In genomic region chr1:94974224-94974623, GRCh38 we compare ENCODE assay signal across 15 cellular contexts. TPM values are rescaled to one million over a fixed set of nuclear protein-coding genes. Genes with fewer than 3 reads are reported as not detected.
DNase-seq lines count a peak whose midpoint lies in the region; ATAC-seq and TF ChIP-seq lines count a peak whose summit lies in the region.
"Had no signal": no experiment of that assay in that cellular context is flagged by ENCODE, and none has a peak within 500 bp of the region (broad histone marks: within the 10 kb centered on the region; RNA-seq: fewer than 3 reads in every experiment).

No MANE protein-coding gene starts in this region.

- H3K4me3 ChIP-seq in breast epithelium (no peak overlapping the region), epithelial cell of proximal tubule (ENCODE audit: low read depth, low read length) (no peak overlapping the region), left lung (no peak overlapping the region), vagina (no peak overlapping the region)
- H3K4me3 ChIP-seq: mucosa of descending colon, testis had no signal

- H3K4me3 Mint-ChIP-seq in MCF 10A (ENCODE audit: unreplicated experiment), result no peak overlapping the region

- no peaks in the 10 kb centered on the region for H3K9me3 Mint-ChIP-seq in MCF 10A (ENCODE audit: unreplicated experiment)

- TF ChIP-seq CTCF in breast epithelium (IDR thresholded peaks at IDR 0.05), result no peak
- no peak for TF ChIP-seq CTCF in MCF 10A (IDR thresholded peaks at IDR 0.05; ENCODE audit: unreplicated experiment)
- TF ChIP-seq CTCF in epithelial cell of proximal tubule (conservative IDR thresholded peaks at IDR 0.05; ENCODE audit: low read depth, low read length), result no peak
- no peak for TF ChIP-seq CTCF in left lung (IDR thresholded peaks at IDR 0.05)
- no peak for TF ChIP-seq CTCF in vagina (IDR thresholded peaks at IDR 0.05)

- no peaks in the 10 kb centered on the region for H3K27me3 ChIP-seq in breast epithelium
- H3K27me3 ChIP-seq in left lung, result no peaks in the 10 kb centered on the region
- H3K27me3 ChIP-seq in vagina, result no peaks in the 10 kb centered on the region
- H3K27me3 ChIP-seq: testis had no signal

- peaks cover 15% of the 10 kb centered on the region for H3K4me1 Mint-ChIP-seq in MCF 10A (ENCODE audit: insufficient read depth, unreplicated experiment)

- ATAC-seq in left lung, result peak; percentile 37
- no peak for ATAC-seq in GM21447 (IDR thresholded peaks at IDR 0.05; ENCODE audit: unreplicated experiment)

- CTCF ChIA-PET in MCF 10A (lab: Yijun Ruan, JAX), result interaction anchor here (1.0 to 1.3 kb wide), 2 partner anchors 12 to 120 kb away, joined by 3 read pairs; no protein-coding TSS in a partner anchor

- no TSS peak for BruUV-seq in MCF 10A (replicated peaks; lab: Mats Ljungman, UMichigan)

- intact Hi-C loops in breast epithelium (cut with DNase I; ENCODE audit: low total_unique reads), result no loop called here
- intact Hi-C loops in MCF 10A (cut with micrococcal nuclease), result loop anchor here (10.0 kb wide), 1 partner anchor 49 kb away; the partner anchor contains the start of gene CNN3
- intact Hi-C loops in left lung (cut with DNase I), result no loop called here
- intact Hi-C loops in vagina (cut with DNase I), result loop anchor here (5.0 kb wide), 1 partner anchor 47 kb away; the partner anchor contains the start of gene CNN3

- no peaks in the 10 kb centered on the region for H3K27me3 Mint-ChIP-seq in MCF 10A (ENCODE audit: insufficient read depth, unreplicated experiment)

- no peak for DNase-seq in breast epithelium (ENCODE audit: low spot score in 2 of 2)
- no peak for DNase-seq in MCF 10A (ENCODE audit: unreplicated experiment)
- peak; percentile 85 for DNase-seq in epithelial cell of proximal tubule (ENCODE audit: low read depth)
- DNase-seq in left lung, result no peak
- DNase-seq in vagina (ENCODE audit: extremely low spot score in 2 of 2), result no peak
- no peak for DNase-seq in DMS53 treated with DMSO at 0.1 percent for 48 hours (lab: John Stamatoyannopoulos, UW; ENCODE audit: unreplicated experiment)
- DNase-seq in NCI-H1417 (lab: John Stamatoyannopoulos, UW), result no peak
- DNase-seq: effector CD8-positive, alpha-beta T cell; mucosa of descending colon; NCI-H1092; NCI-H748 treated with DMSO at 0.1 percent for 48 hours; SHP77 treated with DMSO at 0.1 percent for 48 hours; testis had no signal

- peak overlapping the region; percentile 34 to 73 for H3K27ac ChIP-seq in breast epithelium
- peak overlapping the region in 1 of 2 donors; percentile 60 for H3K27ac ChIP-seq in left lung
- peak overlapping the region; percentile 80 for H3K27ac ChIP-seq in vagina
- H3K27ac ChIP-seq: VCaP had no signal

- no peaks in the 10 kb centered on the region for H3K36me3 Mint-ChIP-seq in MCF 10A (ENCODE audit: insufficient read depth, unreplicated experiment)

- H3K4me1 ChIP-seq in breast epithelium (peaks cover 0 to 5% of the 10 kb centered on the region in 2 donors), left lung (peaks cover 0 to 9% of the 10 kb centered on the region in 2 donors), vagina (peaks cover 40% of the 10 kb centered on the region)

- POLR2A ChIA-PET in MCF 10A (lab: Yijun Ruan, JAX), result no interaction called here

- H3K36me3 ChIP-seq in breast epithelium (no peaks in the 10 kb centered on the region), left lung (no peaks in the 10 kb centered on the region), vagina (no peaks in the 10 kb centered on the region)

- TF ChIP-seq POLR2A in breast epithelium (IDR thresholded peaks at IDR 0.05) (no peak), vagina (IDR thresholded peaks at IDR 0.05) (no peak)

- no peak overlapping the region for H3K27ac Mint-ChIP-seq in MCF 10A (ENCODE audit: low read depth, unreplicated experiment)

- no peaks in the 10 kb centered on the region for H3K9me3 ChIP-seq in breast epithelium
- H3K9me3 ChIP-seq in left lung, result no peaks in the 10 kb centered on the region
- no peaks in the 10 kb centered on the region for H3K9me3 ChIP-seq in vagina
- H3K9me3 ChIP-seq: mucosa of descending colon, testis had no signal

RNA-seq across cellular contexts. Expression of gene CNN3, which starts 47.3 kb away (rescaled TPM):
- total RNA-seq in breast epithelium (100 to 1,000 TPM; 146 to 330 (median 195) TPM), MCF 10A (2022) (44.5 and 48.2 TPM in 2 replicates), epithelial cell of proximal tubule (196 and 284 TPM in 2 replicates), left lung (100 to 1,000 TPM; 239 to 290 TPM), vagina (250 TPM)

Comparison
In these comparisons a context has a peak if more than half of its experiments do, and no peak if none do; other contexts are left out.
1. intact Hi-C loops: an anchor here in MCF 10A (10.0 kb wide) and vagina (5.0 kb wide); none called in breast epithelium and left lung.